ENCODE assay signal across 19 cellular contexts in the genomic region with DNA sequence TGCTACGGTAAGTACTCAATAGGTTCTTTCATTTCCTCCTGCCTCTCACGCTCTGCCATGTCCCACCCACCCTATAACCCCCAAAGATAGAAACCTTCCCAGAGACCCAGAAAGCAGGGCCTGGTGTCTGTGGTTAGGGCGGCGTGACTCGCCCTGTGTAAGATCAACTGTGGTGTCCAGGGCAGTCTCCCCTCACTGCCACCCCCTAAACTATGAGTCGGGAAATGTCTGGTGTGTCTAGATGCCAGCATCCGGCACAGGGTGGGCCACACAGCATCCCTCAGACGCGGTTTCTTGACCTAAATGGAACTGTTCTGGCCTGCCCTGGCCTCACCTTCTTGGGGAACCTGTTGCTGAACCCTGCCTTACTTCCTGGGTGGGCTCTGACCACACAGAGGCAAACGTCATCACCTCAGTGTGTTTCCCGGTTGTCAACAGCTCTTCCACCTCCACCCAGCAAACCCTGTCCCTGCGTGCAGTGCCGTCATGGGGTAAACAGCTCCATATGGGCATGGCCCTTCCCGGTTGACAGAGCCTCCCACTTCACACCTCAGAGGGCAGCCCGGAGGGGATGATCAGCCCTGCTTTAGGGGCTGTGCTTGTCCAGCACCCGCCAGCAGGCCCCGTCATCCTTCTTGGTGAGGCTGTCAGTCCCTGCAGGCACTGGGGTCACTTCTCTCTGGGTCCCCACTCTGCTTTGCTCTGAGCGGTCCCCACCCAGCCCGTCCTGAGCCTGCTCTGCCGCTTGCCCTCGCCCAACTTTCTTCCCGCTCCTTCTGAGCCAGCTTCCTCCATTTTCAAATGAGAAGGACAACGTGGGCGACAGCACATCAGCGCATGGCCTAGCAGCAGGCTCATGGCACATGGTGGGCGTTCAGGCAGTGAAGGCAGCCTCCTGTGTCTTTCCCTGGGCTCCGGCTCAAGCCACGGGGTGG. TPM values are rescaled to one million over a fixed set of nuclear protein-coding genes. Genes with fewer than 3 reads are reported as not detected.
"Had no signal": no experiment of that assay in that cellular context is flagged by ENCODE, and none has a peak within 500 bp of the region (broad histone marks: within the 10 kb centered on the region; RNA-seq: fewer than 3 reads in every experiment).

No MANE protein-coding gene starts in this region.

- H3K27ac Mint-ChIP-seq: activated naive CD8-positive, alpha-beta T cell treated with anti-CD3 and anti-CD28 coated beads, Interleukin-2, amount 10 ng/mL, durations not matched to agents 7 days and 5 days; activated T-helper 1 cell treated with anti-CD3 and anti-CD28 coated beads, Interleukin-12 subunit alpha, Interleukin-12 subunit beta, Interleukin-2, Interleukin-4 antibody, amounts not matched to agents 30 ng/mL and 10 ng/mL and 1 ng/mL, durations not matched to agents 14 hours and 24 hours and 36 hours; brain had no signal

- H3K9me3 ChIP-seq: neutrophil, suprapubic skin, transverse colon, uterus had no signal

- H3K27ac ChIP-seq: dorsolateral prefrontal cortex, neutrophil, parathyroid adenoma, suprapubic skin, transverse colon, uterus had no signal

- ATAC-seq: left lobe of liver had no signal

- H3K4me3 Mint-ChIP-seq: activated naive CD8-positive, alpha-beta T cell treated with anti-CD3 and anti-CD28 coated beads, Interleukin-2, amount 10 ng/mL, durations not matched to agents 7 days and 5 days; activated T-helper 1 cell treated with anti-CD3 and anti-CD28 coated beads, Interleukin-12 subunit alpha, Interleukin-12 subunit beta, Interleukin-2, Interleukin-4 antibody, amounts not matched to agents 30 ng/mL and 10 ng/mL and 1 ng/mL, durations not matched to agents 14 hours and 24 hours and 36 hours; brain had no signal

- H3K36me3 Mint-ChIP-seq: activated naive CD8-positive, alpha-beta T cell treated with anti-CD3 and anti-CD28 coated beads, Interleukin-2, amount 10 ng/mL, durations not matched to agents 7 days and 5 days; brain had no signal

- H3K4me1 ChIP-seq: parathyroid adenoma, suprapubic skin, uterus had no signal

- DNase-seq: activated CD4-positive, alpha-beta T cell treated with anti-CD3 and anti-CD28 coated beads, Interleukin-2, amount 50 U/mL, for 1 hour; activated CD4-positive, CD25-positive, alpha-beta regulatory T cell treated with anti-CD3 and anti-CD28 coated beads, Interleukin-2, amount 50 U/mL, for 72 hours; activated gamma-delta T cell treated with Interleukin-2 at 50 U/mL for 16 hours; activated naive CD8-positive, alpha-beta T cell treated with anti-CD3 and anti-CD28 coated beads, Interleukin-2, amount 10 ng/mL, durations not matched to agents 7 days and 5 days; central memory CD4-positive, alpha-beta T cell; erythroblast; hypothalamus; mammary epithelial cell; stimulated activated naive CD4-positive, alpha-beta T cell treated with Interleukin-2 at 50 U/mL for 16 hours; transverse colon; uterus had no signal

- H3K9me3 Mint-ChIP-seq: activated naive CD8-positive, alpha-beta T cell treated with anti-CD3 and anti-CD28 coated beads, Interleukin-2, amount 10 ng/mL, durations not matched to agents 7 days and 5 days; activated T-helper 1 cell treated with anti-CD3 and anti-CD28 coated beads, Interleukin-12 subunit alpha, Interleukin-12 subunit beta, Interleukin-2, Interleukin-4 antibody, amounts not matched to agents 30 ng/mL and 10 ng/mL and 1 ng/mL, durations not matched to agents 14 hours and 24 hours and 36 hours had no signal

- H3K4me3 ChIP-seq: dorsolateral prefrontal cortex, suprapubic skin, transverse colon, uterus had no signal

- H3K36me3 ChIP-seq: neutrophil, suprapubic skin, transverse colon, uterus had no signal

RNA-seq across cellular contexts. Expression of gene WNT11, which starts 6.0 kb away (rescaled TPM):
- polyA plus RNA-seq: keratinocyte, mammary epithelial cell had no signal
